Comparison of ENCODE assay signal across 8 cellular contexts in genomic region chr12:67268896-67269631, GRCh38. TPM values are rescaled to one million over a fixed set of nuclear protein-coding genes. Genes with fewer than 3 reads are reported as not detected.
DNase-seq lines count a peak whose midpoint lies in the region; ATAC-seq, FAIRE-seq and TF ChIP-seq lines count a peak whose summit lies in the region.

CAND1 (plus strand) TSS chr12:67269358; CDS start chr12:67269718, 360 bp downstream.

- H3K36me3 ChIP-seq in keratinocyte (ENCODE audit: control insufficient read depth in 2 of 2, extremely low read depth in 1 of 2, insufficient read depth in 2 of 2, low read length in 2 of 2), result no peaks in the 10 kb centered on the region

- FAIRE-seq in keratinocyte (lab: Jason Lieb, UNC), result no peak

- no peaks in the 10 kb centered on the region for H4K20me1 ChIP-seq in keratinocyte (ENCODE audit: control insufficient read depth, extremely low read depth, insufficient read depth, low read length)

- DNase-seq in AG10803 (ENCODE audit: low read depth) (peak; percentile 99), NCI-H460 (ENCODE audit: extremely low read depth, low read depth) (peak; percentile 99), cerebellum (ENCODE audit: low spot score) (peak; percentile 96), keratinocyte (ENCODE audit: low read depth, low spot score) (peak; percentile 93)
- DNase-seq in activated CD4-positive, alpha-beta T cell treated with anti-CD3 and anti-CD28 coated beads for 1 hour, result peak; percentile 94
- DNase-seq in stimulated activated CD4-positive, alpha-beta T cell treated with anti-CD3 and anti-CD28 coated beads, Interleukin-15, amount 100 ng/mL, for 1 hour (ENCODE audit: low read depth in 1 of 2, low spot score in 1 of 2), result peak; percentile 92 to 93

- H3K79me2 ChIP-seq in keratinocyte (ENCODE audit: control insufficient read depth, insufficient read depth, low read length), result peaks cover 45% of the 10 kb centered on the region

- H3K4me3 ChIP-seq in AG10803 (ENCODE audit: low read length) (peak within 1 kb of the TSS; percentile 93), keratinocyte (ENCODE audit: control insufficient read depth in 2 of 3, extremely low read depth in 1 of 3, insufficient read depth in 2 of 3, low read depth in 1 of 3, low read length in 3 of 3) (peak within 1 kb of the TSS; percentile 96 to 98 (median 97))

- H3K4me1 ChIP-seq in keratinocyte (ENCODE audit: control insufficient read depth, extremely low read depth, insufficient read depth, low read length), result peaks cover 15% of the 10 kb centered on the region

- peak within 1 kb of the TSS; percentile 97 for H2AFZ ChIP-seq in keratinocyte (ENCODE audit: control insufficient read depth, low read length)

- no peaks in the 10 kb centered on the region for H3K27me3 ChIP-seq in keratinocyte (ENCODE audit: control insufficient read depth, extremely low read depth, insufficient read depth, low read length)

- no peaks in the 10 kb centered on the region for H3K9me3 ChIP-seq in keratinocyte (ENCODE audit: control insufficient read depth, low read depth, low read length)

- TF ChIP-seq CTCF in AG10803 (conservative IDR thresholded peaks at IDR 0.05; ENCODE audit: low read length), result no peak
- TF ChIP-seq CTCF in keratinocyte (optimal IDR thresholded peaks at IDR 0.05 in 1 of 3, IDR thresholded peaks at IDR 0.05 in 1 of 3, conservative IDR thresholded peaks at IDR 0.05 in 1 of 3; ENCODE audit: extremely low read depth in 1 of 3, insufficient read depth in 2 of 3, low read length in 3 of 3), result peak in 1 of 3 experiments; percentile 31

- TF ChIP-seq POLR2A in GM19099 (IDR thresholded peaks at IDR 0.05; ENCODE audit: extremely low read depth, insufficient read length, low read depth), result peak; percentile 85

- H3K9me1 ChIP-seq in keratinocyte (ENCODE audit: control insufficient read depth, extremely low read depth, insufficient read depth, low read length), result no peaks in the 10 kb centered on the region

- H3K4me2 ChIP-seq in keratinocyte (ENCODE audit: control insufficient read depth, extremely low read depth, insufficient read depth, low read depth, low read length), result peak within 1 kb of the TSS; percentile 91

- peak; percentile 79 for ATAC-seq in HG03432 (IDR thresholded peaks at IDR 0.05; ENCODE audit: unreplicated experiment)

- dilution Hi-C loops in keratinocyte (cut with MboI; ENCODE audit: extremely low pct_ligation_motif_present, low sequenced_read_pairs), result no loop called here

- peak within 1 kb of the TSS; percentile 90 for H3K9ac ChIP-seq in keratinocyte (ENCODE audit: control insufficient read depth, extremely low read depth, insufficient read depth, low read length)

- H3K27ac ChIP-seq in keratinocyte (ENCODE audit: control insufficient read depth, insufficient read depth, low read length), result peak within 1 kb of the TSS; percentile 97

RNA-seq across cellular contexts. Expression of gene CAND1, which starts in this region (rescaled TPM):
- total RNA-seq in NCI-H460 (2014; rRNA removed; shearing (Covaris generic)), result 79.1 and 82.8 TPM in 2 replicates
- 88.4 and 111 TPM in 2 replicates for polyA plus RNA-seq in NCI-H460 (2014; cell fraction: nucleus; rRNA removed)
- 215 TPM for total RNA-seq in cerebellum
- 56.0 to 121 TPM (median 80.7 TPM) in 3 replicates for polyA plus RNA-seq in keratinocyte
- polyA plus RNA-seq in keratinocyte (2011; ENCODE audit: low read depth), result 57.9 TPM
- 26.7 and 56.4 TPM in 2 replicates for polyA plus RNA-seq in keratinocyte (2011; cell fraction: cytosol; rRNA removed)
- polyA plus RNA-seq in keratinocyte (2011; cell fraction: nucleus; rRNA removed), result 63.0 and 86.8 TPM in 2 replicates
- polyA plus RNA-seq in keratinocyte (2012; ENCODE audit: low replicate concordance), result 49.1 and 66.4 TPM in 2 replicates
- 21.2 to 132 TPM (median 60.6 TPM) in 3 replicates for polyA minus RNA-seq in keratinocyte
- 62.3 TPM for polyA minus RNA-seq in keratinocyte (2011; cell fraction: cytosol; rRNA and poly(A)+ RNA removed)
- polyA minus RNA-seq in keratinocyte (2011; cell fraction: nucleus; rRNA and poly(A)+ RNA removed), result 48.9 and 141 TPM in 2 replicates

Comparison
In these comparisons a context has a peak if more than half of its experiments do, and no peak if none do; other contexts are left out.
1. Peak in every context shown above with its lines: DNase-seq, ATAC-seq, H3K4me3 ChIP-seq and H3K27ac ChIP-seq.